ENCODE assay signal across 11 cellular contexts in the genomic region with DNA sequence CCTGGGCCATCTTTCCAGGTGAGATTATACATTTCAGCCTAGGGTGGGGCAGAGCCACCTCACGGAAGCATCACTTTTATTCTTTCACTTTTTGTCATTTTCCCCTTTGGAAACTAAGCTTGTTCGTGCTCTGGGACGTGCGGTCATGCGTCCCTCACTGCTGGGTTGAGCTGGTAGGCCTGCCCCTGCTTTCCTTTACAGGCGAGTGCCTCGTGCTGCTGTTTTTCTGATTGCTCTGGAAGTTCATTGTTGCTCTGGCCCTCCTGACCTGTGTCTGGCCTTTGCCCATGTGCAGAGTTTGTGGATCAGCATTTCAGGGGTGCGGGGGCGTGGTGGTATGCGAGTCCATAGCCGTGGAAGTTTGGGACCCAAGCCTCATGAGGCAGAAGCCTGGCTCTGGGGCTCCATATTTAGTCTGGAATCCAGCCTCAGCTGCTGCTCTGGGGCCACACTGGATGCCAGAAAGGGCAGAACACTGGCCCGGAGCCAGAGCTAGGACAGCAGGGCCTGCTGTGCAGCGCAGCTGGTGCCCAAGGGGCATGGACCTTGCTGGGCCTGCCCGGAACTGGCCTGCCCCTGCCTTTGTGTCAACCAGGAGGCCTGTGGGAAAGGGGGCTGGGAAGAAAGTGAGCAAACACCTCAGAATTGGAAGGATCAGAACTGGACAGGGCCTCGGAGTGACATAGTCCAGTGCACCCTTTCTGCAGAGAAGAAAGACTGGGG. TPM values are rescaled to one million over a fixed set of nuclear protein-coding genes. Genes with fewer than 3 reads are reported as not detected.
A peak's percentile ranks its signal among the peaks of the same experiment; 100 is the strongest.
DNase-seq lines count a peak whose midpoint lies in the region; ATAC-seq and TF ChIP-seq lines count a peak whose summit lies in the region.
"Had no signal": no experiment of that assay in that cellular context is flagged by ENCODE, and none has a peak within 500 bp of the region (broad histone marks: within the 10 kb centered on the region; RNA-seq: fewer than 3 reads in every experiment).

No MANE protein-coding gene starts in this region.

- H3K27ac ChIP-seq in body of pancreas: no peak overlapping the region

- WGBS in body of pancreas, 2 donors: 86 to 88% methylated on average over 11 to 15 of the region's 15 CpGs

- peak; percentile 27 for DNase-seq in COR-L47 (lab: John Stamatoyannopoulos, UW)
- DNase-seq in body of pancreas: peak in 3 of 4 donors; percentile 21 to 60 (median 55)
- peak; percentile 77 for DNase-seq in inferior parietal cortex (ENCODE audit: extremely low spot score)
- peak; percentile 42 for DNase-seq in renal cortical epithelial cell (ENCODE audit: low read depth)
- DNase-seq in DMS79 (lab: John Stamatoyannopoulos, UW): no peak
- no peak for DNase-seq in activated naive CD4-positive, alpha-beta T cell treated with anti-CD3 and anti-CD28 coated beads, Interleukin-2, amount 50 U/mL, for 72 hours (ENCODE audit: low spot score in 2 of 2)
- DNase-seq in CD14-positive monocyte (ENCODE audit: low spot score): no peak
- DNase-seq in activated effector memory CD4-positive, alpha-beta T cell treated with Interleukin-2 at 50 U/mL for 16 hours: no peak
- DNase-seq: activated CD4-positive, CD25-positive, alpha-beta regulatory T cell treated with anti-CD3 and anti-CD28 coated beads, Interleukin-2, amount 50 U/mL, for 72 hours; activated naive CD4-positive, alpha-beta T cell treated with anti-CD3 and anti-CD28 coated beads for 36 hours; NCI-H2107 had no signal

- no peaks in the 10 kb centered on the region for H3K9me3 Mint-ChIP-seq in activated naive CD4-positive, alpha-beta T cell treated with anti-CD3 and anti-CD28 coated beads, Interleukin-2, amount 50 U/mL, for 72 hours
- H3K9me3 Mint-ChIP-seq in CD14-positive monocyte: peaks cover 0 to 4% (median 2%) of the 10 kb centered on the region in 7 donors
- H3K9me3 Mint-ChIP-seq: activated naive CD4-positive, alpha-beta T cell treated with anti-CD3 and anti-CD28 coated beads for 36 hours had no signal

- TF ChIP-seq CTCF in body of pancreas (IDR thresholded peaks at IDR 0.05) (no peak), CD14-positive monocyte (IDR thresholded peaks at IDR 0.05) (no peak)

- H3K4me1 Mint-ChIP-seq in CD14-positive monocyte: peaks cover 2% of the 10 kb centered on the region

- H3K9me3 ChIP-seq in body of pancreas: no peaks in the 10 kb centered on the region

- peak overlapping the region in 1 of 2 donors; percentile 9 for H3K27ac Mint-ChIP-seq in activated naive CD4-positive, alpha-beta T cell treated with anti-CD3 and anti-CD28 coated beads, Interleukin-2, amount 50 U/mL, for 72 hours
- H3K27ac Mint-ChIP-seq in CD14-positive monocyte: no peak overlapping the region
- H3K27ac Mint-ChIP-seq: activated naive CD4-positive, alpha-beta T cell treated with anti-CD3 and anti-CD28 coated beads for 36 hours had no signal

- H3K4me3 Mint-ChIP-seq in CD14-positive monocyte: no peak overlapping the region
- H3K4me3 Mint-ChIP-seq: activated naive CD4-positive, alpha-beta T cell treated with anti-CD3 and anti-CD28 coated beads for 36 hours had no signal

- no peaks in the 10 kb centered on the region for H3K27me3 ChIP-seq in body of pancreas

- no peaks in the 10 kb centered on the region for H3K4me1 ChIP-seq in body of pancreas

- no peaks in the 10 kb centered on the region for H3K36me3 Mint-ChIP-seq in activated naive CD4-positive, alpha-beta T cell treated with anti-CD3 and anti-CD28 coated beads, Interleukin-2, amount 50 U/mL, for 72 hours
- H3K36me3 Mint-ChIP-seq in CD14-positive monocyte: no peaks in the 10 kb centered on the region

- no peak for TF ChIP-seq POLR2A in body of pancreas (IDR thresholded peaks at IDR 0.05)

- H3K27me3 Mint-ChIP-seq in CD14-positive monocyte (ENCODE audit: low read depth in 3 of 3): peaks cover 0 to 1% (median 0%) of the 10 kb centered on the region in 3 donors

- intact Hi-C loops in body of pancreas (cut with DNase I) (no loop called here), CD14-positive monocyte (cut with micrococcal nuclease) (no loop called here)

- H3K4me3 ChIP-seq in body of pancreas: no peak overlapping the region

- ATAC-seq in body of pancreas: no peak
- no peak for ATAC-seq in activated naive CD4-positive, alpha-beta T cell treated with anti-CD3 and anti-CD28 coated beads, Interleukin-2, amount 50 U/mL, for 72 hours

- no peaks in the 10 kb centered on the region for H3K36me3 ChIP-seq in body of pancreas (replicated peaks in 1 of 2; ENCODE audit: insufficient read depth in 1 of 2, low read depth in 2 of 2)

RNA-seq across cellular contexts. Expression of gene CTIF, which starts 51.1 kb away (rescaled TPM):
- 10 to 100 TPM; 18.7 to 24.4 TPM for total RNA-seq in body of pancreas
- total RNA-seq in renal cortical epithelial cell: 7.1 and 25.8 TPM in 2 replicates
- 1 to 10 TPM; 2.4 to 7.9 TPM for total RNA-seq in activated naive CD4-positive, alpha-beta T cell treated with anti-CD3 and anti-CD28 coated beads, Interleukin-2, amount 50 U/mL, for 72 hours
- 1 to 10 TPM in 1 of 2 donors, under 1 TPM in 1; 0.38 to 1.2 TPM for polyA plus RNA-seq in CD14-positive monocyte

Comparison
In these comparisons a context has a peak if more than half of its experiments do, and no peak if none do; other contexts are left out.
1. DNase-seq: peak in COR-L47 (single experiment), body of pancreas (3 of 4), inferior parietal cortex (single experiment) and renal cortical epithelial cell (single experiment); none in DMS79 (single experiment), activated naive CD4-positive, alpha-beta T cell treated with anti-CD3 and anti-CD28 coated beads, Interleukin-2, amount 50 U/mL, for 72 hours (0 of 2), CD14-positive monocyte (single experiment) and activated effector memory CD4-positive, alpha-beta T cell treated with Interleukin-2 at 50 U/mL for 16 hours (single experiment).